Comparison of ENCODE assay signal across 13 cellular contexts in the genomic region with DNA sequence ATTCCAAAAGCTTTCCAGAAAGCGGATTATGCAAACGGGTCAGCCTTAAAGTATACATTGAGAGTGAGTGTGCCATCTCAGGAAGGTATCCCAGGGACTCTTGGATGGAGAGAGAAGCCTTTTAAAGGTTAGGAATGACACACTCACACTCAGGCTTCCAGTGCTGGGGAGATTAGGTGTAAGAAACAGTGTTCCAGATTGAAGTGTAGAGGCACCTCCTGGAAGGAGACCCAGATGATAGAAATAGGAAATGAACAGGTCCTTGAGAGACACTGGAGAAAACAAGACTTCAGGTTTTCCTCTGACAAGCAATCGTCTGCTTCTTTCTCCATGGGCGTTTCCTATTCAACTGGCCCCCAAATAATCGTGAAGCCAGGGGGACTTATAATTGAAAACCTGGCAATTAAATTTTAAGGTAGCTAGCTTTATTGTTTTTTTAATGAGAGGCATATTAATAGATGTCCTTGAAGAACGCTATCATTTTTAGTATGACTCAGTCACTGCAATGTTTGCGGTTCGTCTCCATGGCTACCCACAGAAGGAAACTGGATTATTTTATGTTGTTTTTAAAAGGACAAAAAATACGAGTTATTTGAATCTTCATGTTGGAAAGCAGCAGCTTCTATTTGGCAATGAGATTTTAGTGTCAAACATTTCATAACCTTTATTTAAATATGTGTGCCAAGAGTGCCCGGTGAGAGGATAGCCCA. TPM values are rescaled to one million over a fixed set of nuclear protein-coding genes. Genes with fewer than 3 reads are reported as not detected.
DNase-seq lines count a peak whose midpoint lies in the region; ATAC-seq, FAIRE-seq and TF ChIP-seq lines count a peak whose summit lies in the region.
"Had no signal": no experiment of that assay in that cellular context is flagged by ENCODE, and none has a peak within 500 bp of the region (broad histone marks: within the 10 kb centered on the region; RNA-seq: fewer than 3 reads in every experiment).

No MANE protein-coding gene starts in this region.

- H4K8ac ChIP-seq in H9 (replicated peaks; ENCODE audit: insufficient read length, low read depth, low read length): no peak overlapping the region

- no peak overlapping the region for H3K4me3 ChIP-seq in HFF-Myc (replicated peaks; ENCODE audit: low read depth, low read length)
- H3K4me3 ChIP-seq in astrocyte (ENCODE audit: insufficient read depth, low read depth, low read length): no peak overlapping the region
- no peak overlapping the region for H3K4me3 ChIP-seq in MG63
- H3K4me3 ChIP-seq: colonic mucosa, tibial artery had no signal

- H3K36me3 Mint-ChIP-seq in astrocyte (ENCODE audit: low read depth, unreplicated experiment): no peaks in the 10 kb centered on the region
- no peaks in the 10 kb centered on the region for H3K36me3 Mint-ChIP-seq in H9 (ENCODE audit: insufficient read depth in 1 of 3, low read depth in 3 of 3)
- H3K36me3 Mint-ChIP-seq: natural killer cell treated with Interleukin-12 subunit alpha and Interleukin-12 subunit beta and Interleukin-15 and Interleukin-18, amount 100 ng/mL, for 72 hours had no signal

- H3K79me1 ChIP-seq in H9 (ENCODE audit: insufficient read depth, low read depth, low read length, poor library complexity, severe bottlenecking): no peaks in the 10 kb centered on the region

- no peak overlapping the region for H2BK15ac ChIP-seq in H9 (ENCODE audit: low read depth, low read length)

- H3K18ac ChIP-seq in H9 (ENCODE audit: insufficient read length, low read depth, low read length): no peak overlapping the region

- H3K27ac ChIP-seq in astrocyte (ENCODE audit: low read depth, low read length) (peak overlapping the region; percentile 22), H9 (ENCODE audit: insufficient read length, low read depth, low read length) (no peak overlapping the region)
- H3K27ac ChIP-seq: colonic mucosa, tibial artery had no signal

- H3K4me3 Mint-ChIP-seq in astrocyte (ENCODE audit: unreplicated experiment) (no peak overlapping the region), H9 (no peak overlapping the region)

- no peak overlapping the region for H4K5ac ChIP-seq in H9 (ENCODE audit: insufficient read length, low read depth, low read length)

- no peaks in the 10 kb centered on the region for H4K20me1 ChIP-seq in astrocyte (ENCODE audit: insufficient read depth, low read length)
- H4K20me1 ChIP-seq in H9 (ENCODE audit: control insufficient read depth, insufficient read depth, insufficient read length): no peaks in the 10 kb centered on the region

- H3K9me3 Mint-ChIP-seq in astrocyte (ENCODE audit: unreplicated experiment) (no peaks in the 10 kb centered on the region), H9 (no peaks in the 10 kb centered on the region)
- H3K9me3 Mint-ChIP-seq: natural killer cell treated with Interleukin-12 subunit alpha and Interleukin-12 subunit beta and Interleukin-15 and Interleukin-18, amount 100 ng/mL, for 72 hours had no signal

- H3K23me2 ChIP-seq in H9 (ENCODE audit: insufficient read length, low read depth, low read length, poor library complexity, severe bottlenecking): no peaks in the 10 kb centered on the region

- peak overlapping the region; percentile 76 for H3K27ac Mint-ChIP-seq in astrocyte (ENCODE audit: unreplicated experiment)
- no peak overlapping the region for H3K27ac Mint-ChIP-seq in H9

- no peak overlapping the region for H3K4ac ChIP-seq in H9 (ENCODE audit: low read depth, low read length)

- no peak overlapping the region for H3K23ac ChIP-seq in H9 (ENCODE audit: insufficient read length, low read depth, low read length)

- H2BK20ac ChIP-seq in H9 (ENCODE audit: low read depth, low read length, poor library complexity, severe bottlenecking): no peak overlapping the region

- H2AK5ac ChIP-seq in H9 (ENCODE audit: insufficient read length, low read length): no peak overlapping the region

- no peak overlapping the region for H2BK12ac ChIP-seq in H9 (ENCODE audit: insufficient read length, low read depth, low read length)

- H4K91ac ChIP-seq in H9 (ENCODE audit: insufficient read length, low read depth, low read length): no peak overlapping the region

- no peak overlapping the region for H2BK120ac ChIP-seq in H9 (ENCODE audit: low read depth, low read length, poor library complexity, severe bottlenecking)

- no peak overlapping the region for H2BK5ac ChIP-seq in H9 (ENCODE audit: insufficient read length, low read length)

- H3K14ac ChIP-seq in H9 (ENCODE audit: insufficient read depth, low read length): no peak overlapping the region

- no peak overlapping the region for H2AFZ ChIP-seq in astrocyte (ENCODE audit: low read depth, low read length)
- no peak overlapping the region for H2AFZ ChIP-seq in H9 (ENCODE audit: low read length)

- H3T11ph ChIP-seq in H9 (ENCODE audit: low read length): no peak overlapping the region

- H3K36me3 ChIP-seq in astrocyte (ENCODE audit: insufficient read depth, low read length): no peaks in the 10 kb centered on the region
- H3K36me3 ChIP-seq in MG63: no peaks in the 10 kb centered on the region
- H3K36me3 ChIP-seq: colonic mucosa had no signal

- H3K56ac ChIP-seq in H9 (ENCODE audit: insufficient read length, low read depth, low read length): no peak overlapping the region

- no CpG with 5 or more reads among the region's 10 CpGs for WGBS in H9 (ENCODE audit: extremely low coverage, insufficient read length, low lambda C conversion rate)

- H3K9ac ChIP-seq in astrocyte (ENCODE audit: low read length): no peak overlapping the region
- no peak overlapping the region for H3K9ac ChIP-seq in H9 (ENCODE audit: extremely low read depth, insufficient read length, low read length)

- H3K4me2 ChIP-seq in astrocyte (ENCODE audit: low read length): peak overlapping the region; percentile 30
- H3K4me2 ChIP-seq in H9 (ENCODE audit: insufficient read depth, insufficient read length, low read length): no peak overlapping the region

- no peak for TF ChIP-seq CTCF in HFF-Myc (IDR thresholded peaks at IDR 0.05; ENCODE audit: low read depth, low read length, missing control alignments)
- no peak for TF ChIP-seq CTCF in astrocyte (IDR thresholded peaks at IDR 0.05; ENCODE audit: insufficient read depth, low read depth, low read length)
- no peak for TF ChIP-seq CTCF in H9 (conservative IDR thresholded peaks at IDR 0.05)

- no peaks in the 10 kb centered on the region for H3K27me3 ChIP-seq in astrocyte (ENCODE audit: insufficient read depth, low read length)
- no peaks in the 10 kb centered on the region for H3K27me3 ChIP-seq in H9 (ENCODE audit: insufficient read depth, low read length)
- H3K27me3 ChIP-seq in MG63: no peaks in the 10 kb centered on the region
- H3K27me3 ChIP-seq: colonic mucosa, tibial artery had no signal

- DNase-seq in AG08395 (ENCODE audit: low spot score) (peak; percentile 49), HFF-Myc (ENCODE audit: extremely low read depth, low read depth) (peak; percentile 25), astrocyte (ENCODE audit: low read depth) (peak; percentile 60), iris pigment epithelial cell (ENCODE audit: low read depth) (peak; percentile 88), mesenteric fat pad (ENCODE audit: low spot score) (no peak), H9 (no peak), MG63 (no peak)
- DNase-seq: Caco-2, colonic mucosa, Kasumi-1, tibial artery had no signal

- H3K27me3 Mint-ChIP-seq in astrocyte (ENCODE audit: low read depth, unreplicated experiment) (no peaks in the 10 kb centered on the region), H9 (ENCODE audit: low read depth) (no peaks in the 10 kb centered on the region)
- H3K27me3 Mint-ChIP-seq: natural killer cell treated with Interleukin-12 subunit alpha and Interleukin-12 subunit beta and Interleukin-15 and Interleukin-18, amount 100 ng/mL, for 72 hours had no signal

- no peaks in the 10 kb centered on the region for H3K79me2 ChIP-seq in astrocyte (ENCODE audit: insufficient read depth, low read length)
- no peaks in the 10 kb centered on the region for H3K79me2 ChIP-seq in H9 (ENCODE audit: insufficient read depth, low read length)

- H3K4me1 ChIP-seq in astrocyte (ENCODE audit: insufficient read depth, low read length): peaks cover 26% of the 10 kb centered on the region
- H3K4me1 ChIP-seq in H9 (ENCODE audit: insufficient read depth, low read length): no peaks in the 10 kb centered on the region
- H3K4me1 ChIP-seq: Caco-2, colonic mucosa had no signal

- no peak for ATAC-seq in GM21526 (IDR thresholded peaks at IDR 0.05; ENCODE audit: low FRiP score, unreplicated experiment)
- ATAC-seq: natural killer cell treated with Interleukin-12 subunit alpha and Interleukin-12 subunit beta and Interleukin-15 and Interleukin-18, amount 100 ng/mL, for 72 hours had no signal

- FAIRE-seq in astrocyte (lab: Jason Lieb, UNC): no peak

- H3K4me1 Mint-ChIP-seq in astrocyte (ENCODE audit: low read depth, unreplicated experiment) (peaks cover 10% of the 10 kb centered on the region), H9 (peaks cover 0 to 7% of the 10 kb centered on the region in 2 experiments; a peak in 2 of 4 replicates)

- no peaks in the 10 kb centered on the region for H3K9me3 ChIP-seq in astrocyte (ENCODE audit: insufficient read depth, low read depth, low read length)
- no peaks in the 10 kb centered on the region for H3K9me3 ChIP-seq in H9 (ENCODE audit: control insufficient read depth, low read depth, low read length)
- H3K9me3 ChIP-seq in MG63: no peaks in the 10 kb centered on the region
- H3K9me3 ChIP-seq: Caco-2, colonic mucosa, tibial artery had no signal

RNA-seq across cellular contexts. Expression of a gene that starts 46.3 kb away (rescaled TPM):
- total RNA-seq in astrocyte (3.8 and 4.0 TPM in 2 replicates), mesenteric fat pad (not detected), H9 (2021) (1.7 and 1.9 TPM in 2 replicates)
- not detected in 2 replicates for total RNA-seq in MG63 (2014; rRNA removed; shearing (Covaris generic); ENCODE audit: low replicate concordance)
- total RNA-seq: natural killer cell treated with Interleukin-12 subunit alpha and Interleukin-12 subunit beta and Interleukin-15 and Interleukin-18, amount 100 ng/mL, for 72 hours had no signal

Comparison
In these comparisons a context has a peak if more than half of its experiments do, and no peak if none do; other contexts are left out.
1. DNase-seq: peak in AG08395 (single experiment), HFF-Myc (single experiment), astrocyte (single experiment) and iris pigment epithelial cell (single experiment); none in mesenteric fat pad (single experiment), H9 (single experiment) and MG63 (single experiment).